ENCODE assay signal across 28 cellular contexts in genomic region chr16:74713876-74714275, GRCh38.
"Had no signal": no experiment of that assay in that cellular context is flagged by ENCODE, and none has a peak within 500 bp of the region (broad histone marks: within the 10 kb centered on the region; RNA-seq: fewer than 3 reads in every experiment).

No MANE protein-coding gene starts in this region.

- H3K4me3 ChIP-seq: adrenal gland, PC-9 had no signal

- H3K4me2 ChIP-seq: PC-9 had no signal

- ATAC-seq: activated naive CD4-positive, alpha-beta T cell treated with anti-CD3 and anti-CD28 coated beads, Interleukin-2, amount 50 U/mL, for 72 hours; activated T-cell treated with anti-CD3 and anti-CD28 coated beads, Interleukin-2, amount 50 U/mL, for 4 hours; T-helper 17 cell had no signal

- H2AFZ ChIP-seq: PC-9 had no signal

- H3K27ac ChIP-seq: adrenal gland, PC-9, VCaP had no signal

- H3K4me1 ChIP-seq: adrenal gland had no signal

- H3K36me3 ChIP-seq: adrenal gland had no signal

- H3K27me3 ChIP-seq: adrenal gland had no signal

- DNase-seq: activated B cell treated with CpG ODN at 0.5 μM for 24 hours; activated CD4-positive, alpha-beta memory T cell treated with anti-CD3 and anti-CD28 coated beads for 36 hours; activated CD4-positive, alpha-beta T cell treated with anti-CD3 and anti-CD28 coated beads for 4 hours; activated CD4-positive, alpha-beta T cell treated with anti-CD3 and anti-CD28 coated beads, Interleukin-2, amount 50 U/mL, for 1 hour; activated CD4-positive, CD25-positive, alpha-beta regulatory T cell treated with anti-CD3 and anti-CD28 coated beads, Interleukin-2, amount 50 U/mL, for 72 hours; activated CD8-positive, alpha-beta memory T cell treated with anti-CD3 and anti-CD28 coated beads, Interleukin-2, amount 50 U/mL, for 4 hours; activated gamma-delta T cell treated with Interleukin-2 at 50 U/mL for 16 hours; activated naive CD4-positive, alpha-beta T cell treated with anti-CD3 and anti-CD28 coated beads for 36 hours; activated T-cell treated with anti-CD3 and anti-CD28 coated beads for 4 hours; activated T-cell treated with anti-CD3 and anti-CD28 coated beads, Interleukin-2, amount 50 U/mL, for 4 hours; adrenal gland; central memory CD4-positive, alpha-beta T cell; Karpas-422; KBM-7; NCI-H1105 treated with DMSO at 0.1 percent for 48 hours; NCI-H1436; NCI-H1694; NCI-H1930; NCI-H2081 treated with DMSO at 0.1 percent for 48 hours; NCI-H345; NCI-H526; NCI-H748 treated with DMSO at 0.1 percent for 48 hours; PC-9; Right ventricle myocardium superior; T-helper 17 cell; T-helper 9 cell had no signal

- H3K9me3 ChIP-seq: adrenal gland had no signal
